In genomic region chr1:223455470-223455869, GRCh38 we compare ENCODE assay signal across 19 cellular contexts.
DNase-seq lines count a peak whose midpoint lies in the region; TF ChIP-seq lines count a peak whose summit lies in the region.
"Had no signal": no experiment of that assay in that cellular context is flagged by ENCODE, and none has a peak within 500 bp of the region (broad histone marks: within the 10 kb centered on the region; RNA-seq: fewer than 3 reads in every experiment).

No MANE protein-coding gene starts in this region.

- H3K4me3 ChIP-seq in osteoblast (ENCODE audit: insufficient read depth, low read length) = no peak overlapping the region
- H3K4me3 ChIP-seq in dorsolateral prefrontal cortex = no peak overlapping the region
- H3K4me3 ChIP-seq: A549; BLaER1 treated with 17β-estradiol and CSF1 and Interleukin-3, amounts not matched to agents 10 nM and 100 nM; MG63 had no signal

- TF ChIP-seq CTCF in osteoblast (IDR thresholded peaks at IDR 0.05; ENCODE audit: extremely low read depth, low read depth, low read length) = no peak
- TF ChIP-seq CTCF in dorsolateral prefrontal cortex (IDR thresholded peaks at IDR 0.05 in 54 of 56, conservative IDR thresholded peaks at IDR 0.05 in 2 of 56; ENCODE audit: low read depth in 1 of 56, partially characterized antibody in 56 of 56) = no peak

- DNase-seq in NCI-H2171 treated with DMSO at 0.1 percent for 48 hours (lab: John Stamatoyannopoulos, UW) = peak; percentile 3
- no peak for DNase-seq in NCI-H2171 (lab: John Stamatoyannopoulos, UW)
- peak; percentile 51 for DNase-seq in NCI-H345 (lab: John Stamatoyannopoulos, UW)
- DNase-seq in NCI-H69 (lab: John Stamatoyannopoulos, UW) = peak; percentile 15
- DNase-seq in osteoblast (ENCODE audit: insufficient read length, low spot score, missing footprints) = peak; percentile 62
- no peak for DNase-seq in activated gamma-delta T cell treated with Interleukin-2 at 50 U/mL for 16 hours
- DNase-seq in dorsolateral prefrontal cortex = no peak
- DNase-seq: AML-193; CD4-positive, alpha-beta T cell; GF-D8; IMR-90; KG1; MG63; NCI-H1694; NCI-H2029 treated with DMSO at 0.1 percent for 48 hours; NCI-H446 treated with DMSO at 0.1 percent for 48 hours; NCI-H526 had no signal

- peaks cover 8% of the 10 kb centered on the region for H3K27me3 ChIP-seq in osteoblast (ENCODE audit: insufficient read depth, low read length)
- no peaks in the 10 kb centered on the region for H3K27me3 ChIP-seq in dorsolateral prefrontal cortex
- H3K27me3 ChIP-seq: BLaER1 treated with 17β-estradiol and CSF1 and Interleukin-3, amounts not matched to agents 10 nM and 100 nM; MG63 had no signal

- H3K79me2 ChIP-seq in osteoblast (ENCODE audit: insufficient read depth, low read length) = no peaks in the 10 kb centered on the region

- intact Hi-C loops in dorsolateral prefrontal cortex (cut with DNase I) = no loop called here

- H3K9me3 ChIP-seq in osteoblast (ENCODE audit: low read depth, low read length) = no peaks in the 10 kb centered on the region
- H3K9me3 ChIP-seq: A549, MG63 had no signal

- no peak overlapping the region for H2AFZ ChIP-seq in osteoblast (ENCODE audit: low read length)

- no peaks in the 10 kb centered on the region for H3K36me3 ChIP-seq in osteoblast (ENCODE audit: insufficient read depth, low read length)
- H3K36me3 ChIP-seq: BLaER1 treated with 17β-estradiol and CSF1 and Interleukin-3, amounts not matched to agents 10 nM and 100 nM; MG63 had no signal

- no peaks in the 10 kb centered on the region for H3K4me1 ChIP-seq in osteoblast (ENCODE audit: insufficient read depth, low read length)
- H3K4me1 ChIP-seq: A549 had no signal

- H4K20me1 ChIP-seq in osteoblast (ENCODE audit: insufficient read depth, low read length) = no peaks in the 10 kb centered on the region
- H4K20me1 ChIP-seq: BLaER1 treated with 17β-estradiol and CSF1 and Interleukin-3, amounts not matched to agents 10 nM and 100 nM had no signal

- H3K27ac ChIP-seq in osteoblast (ENCODE audit: low read depth, low read length) (no peak overlapping the region), dorsolateral prefrontal cortex (no peak overlapping the region)
- H3K27ac ChIP-seq: A549; BLaER1 treated with 17β-estradiol and CSF1 and Interleukin-3, amounts not matched to agents 10 nM and 100 nM had no signal

- no peak overlapping the region for H3K4me2 ChIP-seq in osteoblast (ENCODE audit: insufficient read depth, low read length)
- H3K4me2 ChIP-seq: A549; BLaER1 treated with 17β-estradiol and CSF1 and Interleukin-3, amounts not matched to agents 10 nM and 100 nM had no signal

Comparison
In these comparisons a context has a peak if more than half of its experiments do, and no peak if none do; other contexts are left out.
1. DNase-seq: peak in NCI-H2171 treated with DMSO at 0.1 percent for 48 hours (single experiment), NCI-H345 (single experiment), NCI-H69 (single experiment) and osteoblast (single experiment); none in NCI-H2171 (single experiment), activated gamma-delta T cell treated with Interleukin-2 at 50 U/mL for 16 hours (single experiment) and dorsolateral prefrontal cortex (0 of 10).